Comparison of ENCODE assay signal across 1 cellular context in genomic region chr7:29230871-29231345, GRCh38.
A peak's percentile ranks its signal among the peaks of the same experiment; 100 is the strongest.
TF ChIP-seq lines count a peak whose summit lies in the region.

No MANE protein-coding gene starts in this region.

TF ChIP-seq in HepG2, 621 proteins besides CTCF, POLR2A, EP300 and RAD21 (continued from another document):
- TF ChIP-seq ZBTB14 (CRISPR knock-in tag; IDR thresholded peaks at IDR 0.05) (no peak), MXD1 (CRISPR knock-in tag; IDR thresholded peaks at IDR 0.05) (no peak), GABPA (IDR thresholded peaks at IDR 0.05; ENCODE audit: low read depth, low read length) (no peak), GABPA (CRISPR knock-in tag; IDR thresholded peaks at IDR 0.05; ENCODE audit: low read depth) (no peak), ZNF275 (CRISPR knock-in tag; IDR thresholded peaks at IDR 0.05; ENCODE audit: borderline replicate concordance) (no peak), RBM22 (optimal IDR thresholded peaks at IDR 0.05; ENCODE audit: low read length) (peak; percentile 92), SALL2 (CRISPR knock-in tag; IDR thresholded peaks at IDR 0.05) (peak; percentile 90; the same call in 1 of the 2 replicates), RBFOX2 (IDR thresholded peaks at IDR 0.05; ENCODE audit: low read depth, low read length) (no peak), SMAD1 (CRISPR knock-in tag; IDR thresholded peaks at IDR 0.05; ENCODE audit: borderline replicate concordance, low read depth) (no peak), ATF7-NPFF (CRISPR knock-in tag; IDR thresholded peaks at IDR 0.05; ENCODE audit: low read depth) (no peak), TCF7L2 (IDR thresholded peaks at IDR 0.05; ENCODE audit: low read depth, low read length) (no peak), ZNF274 (CRISPR knock-in tag; IDR thresholded peaks at IDR 0.05) (no peak), SKIL (CRISPR knock-in tag; IDR thresholded peaks at IDR 0.05; ENCODE audit: borderline replicate concordance) (peak; percentile 72), ZNF644 (CRISPR knock-in tag; IDR thresholded peaks at IDR 0.05; ENCODE audit: low read depth) (peak; percentile 87), PAWR (CRISPR knock-in tag; IDR thresholded peaks at IDR 0.05; ENCODE audit: borderline replicate concordance) (no peak), SRY (CRISPR knock-in tag; IDR thresholded peaks at IDR 0.05) (no peak), TCF12 (IDR thresholded peaks at IDR 0.05) (no peak), TCF12 (CRISPR knock-in tag; IDR thresholded peaks at IDR 0.05) (no peak), TGIF2 (CRISPR knock-in tag; IDR thresholded peaks at IDR 0.05) (0 out of 2 replicates have a peak, but pooled peaks have one; percentile 34), RORA (CRISPR knock-in tag; IDR thresholded peaks at IDR 0.05) (no peak), ZNF788 (CRISPR knock-in tag; IDR thresholded peaks at IDR 0.05; ENCODE audit: borderline replicate concordance) (peak; percentile 71; the same call in 1 of the 2 replicates), PCBP2 (optimal IDR thresholded peaks at IDR 0.05; ENCODE audit: low read depth, low read length, poor library complexity, severe bottlenecking) (no peak), IRF9 (CRISPR knock-in tag; IDR thresholded peaks at IDR 0.05; ENCODE audit: borderline replicate concordance) (no peak), ZNF607 (CRISPR knock-in tag; IDR thresholded peaks at IDR 0.05; ENCODE audit: borderline replicate concordance) (no peak), XRCC5 (optimal IDR thresholded peaks at IDR 0.05; ENCODE audit: low read length) (peak; percentile 29), ZNF564 (CRISPR knock-in tag; IDR thresholded peaks at IDR 0.05) (no peak), ZNF124 (CRISPR knock-in tag; IDR thresholded peaks at IDR 0.05) (no peak; the same call in 1 of the 2 replicates)
